ENCODE assay signal across 8 cellular contexts in genomic region chr9:67726213-67726988, GRCh38.
DNase-seq lines count a peak whose midpoint lies in the region; ATAC-seq and TF ChIP-seq lines count a peak whose summit lies in the region.
"Not testable (repeated sequence)": the region's sequence is repeated elsewhere in the genome, so short reads cannot be mapped to it uniquely, and the experiment has no call there.

No MANE protein-coding gene starts in this region.

- peak overlapping the region in 2 of 4 donors; percentile 36 to 56 for H3K27ac ChIP-seq in body of pancreas
- H3K27ac ChIP-seq in uterus: not testable (repeated sequence)

- not testable (repeated sequence) for H3K36me3 ChIP-seq in body of pancreas (replicated peaks in 1 of 2; ENCODE audit: insufficient read depth in 1 of 2, low read depth in 2 of 2); uterus

- CTCF ChIA-PET in activated CD4-positive, alpha-beta memory T cell treated with anti-CD3 and anti-CD28 coated beads for 36 hours (lab: Charles Lee): not testable (repeated sequence)

- not testable (repeated sequence) for H3K9me3 ChIP-seq in body of pancreas, uterus

- not testable (repeated sequence) for H3K27me3 Mint-ChIP-seq in HFFc6 (ENCODE audit: insufficient read depth); activated CD4-positive, alpha-beta memory T cell treated with anti-CD3 and anti-CD28 coated beads for 36 hours

- H3K36me3 Mint-ChIP-seq in HFFc6 (ENCODE audit: low read depth); activated CD4-positive, alpha-beta memory T cell treated with anti-CD3 and anti-CD28 coated beads for 36 hours: not testable (repeated sequence)

- peak in 1 of 3 donors; percentile 11 for TF ChIP-seq POLR2A in body of pancreas (IDR thresholded peaks at IDR 0.05)
- TF ChIP-seq POLR2A in uterus (IDR thresholded peaks at IDR 0.05): not testable (repeated sequence)

- 1% methylated on average over 21 of the region's 58 CpGs; no CpG with 5 or more reads in 1 of the 2 donors for WGBS in body of pancreas, 2 donors

- POLR2A ChIA-PET in activated CD4-positive, alpha-beta memory T cell treated with anti-CD3 and anti-CD28 coated beads for 36 hours (lab: Charles Lee): not testable (repeated sequence)

- H3K4me3 ChIP-seq in body of pancreas: not testable (repeated sequence)
- H3K4me3 ChIP-seq in uterus: peak overlapping the region in 1 of 2 donors; percentile 34

- ATAC-seq in GM19023 (IDR thresholded peaks at IDR 0.05; ENCODE audit: unreplicated experiment): peak; percentile 45
- ATAC-seq in HG03469 (IDR thresholded peaks at IDR 0.05; ENCODE audit: unreplicated experiment): peak; percentile 59
- peak; percentile 75 for ATAC-seq in body of pancreas
- ATAC-seq in left cardiac atrium: peak in 1 of 2 donors; percentile 63

- H3K27me3 ChIP-seq in body of pancreas, uterus: not testable (repeated sequence)

- H3K4me1 ChIP-seq in body of pancreas, uterus: not testable (repeated sequence)

- peak overlapping the region; percentile 67 for H3K4me3 Mint-ChIP-seq in HFFc6
- peak overlapping the region; percentile 57 for H3K4me3 Mint-ChIP-seq in activated CD4-positive, alpha-beta memory T cell treated with anti-CD3 and anti-CD28 coated beads for 36 hours

- intact Hi-C loops in activated CD4-positive, alpha-beta memory T cell treated with anti-CD3 and anti-CD28 coated beads for 36 hours (cut with micrococcal nuclease); body of pancreas (cut with DNase I); left cardiac atrium (cut with DNase I); posterior cingulate gyrus (cut with DNase I); uterus (cut with DNase I; ENCODE audit: low total_unique reads): not testable (repeated sequence)

- not testable (repeated sequence) for H3K9me3 Mint-ChIP-seq in HFFc6; activated CD4-positive, alpha-beta memory T cell treated with anti-CD3 and anti-CD28 coated beads for 36 hours

- not testable (repeated sequence) for TF ChIP-seq CTCF in HFFc6 (IDR thresholded peaks at IDR 0.05); body of pancreas (IDR thresholded peaks at IDR 0.05); uterus (IDR thresholded peaks at IDR 0.05)

- DNase-seq in HFFc6: not testable (repeated sequence)
- DNase-seq in activated CD4-positive, alpha-beta memory T cell treated with anti-CD3 and anti-CD28 coated beads for 36 hours: peak; percentile 47
- DNase-seq in body of pancreas: peak; percentile 3 to 9 (median 7)
- DNase-seq in left cardiac atrium: peak; percentile 11
- DNase-seq in posterior cingulate gyrus: peak in 6 of 10 donors; percentile 2 to 73 (median 6)
- DNase-seq in uterus: peak; percentile 13 to 16

- H3K27ac Mint-ChIP-seq in HFFc6: peak overlapping the region; percentile 74
- not testable (repeated sequence) for H3K27ac Mint-ChIP-seq in activated CD4-positive, alpha-beta memory T cell treated with anti-CD3 and anti-CD28 coated beads for 36 hours

- not testable (repeated sequence) for H3K4me1 Mint-ChIP-seq in HFFc6 (ENCODE audit: low read depth); activated CD4-positive, alpha-beta memory T cell treated with anti-CD3 and anti-CD28 coated beads for 36 hours (ENCODE audit: low read depth)
